8 cellular contexts compared by ENCODE assay signal in the genomic region with DNA sequence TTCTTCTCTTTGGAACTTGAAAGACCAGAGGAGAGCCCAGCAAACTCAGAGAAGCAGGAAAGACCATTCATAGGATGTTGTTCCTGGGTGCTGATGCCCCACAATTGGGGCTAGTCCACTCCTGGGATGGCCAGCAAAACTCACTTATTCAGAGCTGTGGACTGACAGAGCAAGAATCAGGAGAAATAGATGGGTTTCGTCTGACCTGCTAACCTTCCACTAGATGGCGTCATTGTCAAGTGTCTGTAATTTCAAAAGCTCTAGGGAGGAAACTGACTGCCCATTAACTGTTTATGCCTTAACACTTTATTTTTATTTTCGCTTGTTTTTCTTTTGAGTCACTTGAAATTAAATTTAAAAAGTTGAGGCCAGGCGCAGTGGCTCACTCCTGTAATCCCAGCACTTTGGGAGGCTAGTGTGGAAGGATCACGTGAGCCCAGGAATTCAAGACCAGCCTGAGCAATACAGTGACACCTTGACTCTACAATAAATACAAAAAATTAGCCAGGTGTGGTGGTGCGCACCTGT. TPM values are rescaled to one million over a fixed set of nuclear protein-coding genes. Genes with fewer than 3 reads are reported as not detected.
DNase-seq lines count a peak whose midpoint lies in the region; ATAC-seq and TF ChIP-seq lines count a peak whose summit lies in the region.

No MANE protein-coding gene starts in this region.

- peak; percentile 78 for ATAC-seq in natural killer cell treated with Interleukin-12 subunit alpha and Interleukin-12 subunit beta and Interleukin-15 and Interleukin-18, amount 100 ng/mL, for 72 hours
- ATAC-seq in GM18873 (IDR thresholded peaks at IDR 0.05; ENCODE audit: low FRiP score, unreplicated experiment) (no peak), GM18517 (IDR thresholded peaks at IDR 0.05; ENCODE audit: unreplicated experiment) (no peak)

- peaks cover 4 to 5% of the 10 kb centered on the region in 2 donors for H3K4me1 Mint-ChIP-seq in natural killer cell treated with Interleukin-12 subunit alpha and Interleukin-12 subunit beta and Interleukin-15 and Interleukin-18, amount 100 ng/mL, for 72 hours (ENCODE audit: low read depth in 2 of 2)

- no peak overlapping the region for H3K27ac Mint-ChIP-seq in natural killer cell treated with Interleukin-12 subunit alpha and Interleukin-12 subunit beta and Interleukin-15 and Interleukin-18, amount 100 ng/mL, for 72 hours

- H3K27ac ChIP-seq in HEK293 (ENCODE audit: extremely low read depth, low read depth, low read length) = no peak overlapping the region

- H3K4me1 ChIP-seq in HEK293 (ENCODE audit: control insufficient read depth, insufficient read depth, low read length) = no peaks in the 10 kb centered on the region

- no peaks in the 10 kb centered on the region for H3K9me3 Mint-ChIP-seq in natural killer cell treated with Interleukin-12 subunit alpha and Interleukin-12 subunit beta and Interleukin-15 and Interleukin-18, amount 100 ng/mL, for 72 hours

- H3K36me3 ChIP-seq in HEK293 (ENCODE audit: control insufficient read depth in 2 of 2, insufficient read depth in 1 of 2, low read length in 2 of 2) = no peaks in the 10 kb centered on the region

- no peaks in the 10 kb centered on the region for H3K36me3 Mint-ChIP-seq in natural killer cell treated with Interleukin-12 subunit alpha and Interleukin-12 subunit beta and Interleukin-15 and Interleukin-18, amount 100 ng/mL, for 72 hours

- H3K27me3 Mint-ChIP-seq in natural killer cell treated with Interleukin-12 subunit alpha and Interleukin-12 subunit beta and Interleukin-15 and Interleukin-18, amount 100 ng/mL, for 72 hours = no peaks in the 10 kb centered on the region

- CTCF ChIA-PET in HEK293 (lab: Yijun Ruan, JAX) = interaction anchor here (0.5 to 10.6 kb wide), 60 partner anchors 9 to 1285 kb away, joined by 3 to 196 read pairs (median 4); no protein-coding TSS in a partner anchor

- H3K4me3 Mint-ChIP-seq in natural killer cell treated with Interleukin-12 subunit alpha and Interleukin-12 subunit beta and Interleukin-15 and Interleukin-18, amount 100 ng/mL, for 72 hours = no peak overlapping the region

- H3K4me3 ChIP-seq in HEK293 (ENCODE audit: low read depth, low read length) = no peak overlapping the region

- DNase-seq in D341Med (ENCODE audit: low spot score) (peak; percentile 73), NCI-H2196 (lab: John Stamatoyannopoulos, UW; ENCODE audit: unreplicated experiment) (peak; percentile 73), UCSD-AML1 (lab: John Stamatoyannopoulos, UW; ENCODE audit: unreplicated experiment) (peak; percentile 36), fibroblast of gingiva (ENCODE audit: low read depth) (peak; percentile 71)
- DNase-seq in natural killer cell treated with Interleukin-12 subunit alpha and Interleukin-12 subunit beta and Interleukin-15 and Interleukin-18, amount 100 ng/mL, for 72 hours (ENCODE audit: low spot score) = peak; percentile 66

- H3K9me3 ChIP-seq in HEK293 (ENCODE audit: control insufficient read depth, insufficient read depth, low read depth, low read length) = no peaks in the 10 kb centered on the region

- TF ChIP-seq CTCF in HEK293 (tag by site-specific recombination; IDR thresholded peaks at IDR 0.05) = peak; percentile 45; the same call in 1 of the 2 replicates

- POLR2A ChIA-PET in HEK293 (lab: Yijun Ruan, JAX) = interaction anchor here (2.6 to 4.6 kb wide), 2 partner anchors 77 to 86 kb away, joined by 17 to 29 read pairs; a partner anchor contains a TSS

TF ChIP-seq in HEK293, 187 proteins besides CTCF, POLR2A, EP300 and RAD21:
- TF ChIP-seq ZBTB17 (tag by site-specific recombination; IDR thresholded peaks at IDR 0.05) (0 out of 2 replicates have a peak, but pooled peaks have one; percentile 19), ZNF155 (tag by site-specific recombination; IDR thresholded peaks at IDR 0.05) (no peak), ZNF530 (tag by site-specific recombination; IDR thresholded peaks at IDR 0.05; ENCODE audit: low read depth) (no peak), ZNF433 (tag by site-specific recombination; IDR thresholded peaks at IDR 0.05; ENCODE audit: low read depth) (no peak), ZNF660 (tag by site-specific recombination; IDR thresholded peaks at IDR 0.05) (peak; percentile 51; the same call in 1 of the 2 replicates), ZNF629 (tag by site-specific recombination; IDR thresholded peaks at IDR 0.05) (no peak), ZNF654 (tag by site-specific recombination; IDR thresholded peaks at IDR 0.05; ENCODE audit: low read depth) (peak; percentile 89), ZEB2 (tag by site-specific recombination; IDR thresholded peaks at IDR 0.05) (peak; percentile 59)

RNA-seq across cellular contexts. Expression of a gene that starts 28.7 kb away (rescaled TPM):
- total RNA-seq in natural killer cell treated with Interleukin-12 subunit alpha and Interleukin-12 subunit beta and Interleukin-15 and Interleukin-18, amount 100 ng/mL, for 72 hours = 1 to 10 TPM; 5.0 to 6.9 TPM

RNA-seq across cellular contexts. Expression of a gene that starts 29.5 kb away (rescaled TPM):
- 10 to 100 TPM in 1 of 2 donors, 1 to 10 TPM in 1; 8.1 to 17.1 TPM for total RNA-seq in natural killer cell treated with Interleukin-12 subunit alpha and Interleukin-12 subunit beta and Interleukin-15 and Interleukin-18, amount 100 ng/mL, for 72 hours

Comparison
In these comparisons a context has a peak if more than half of its experiments do, and no peak if none do; other contexts are left out.
1. ATAC-seq: peak in natural killer cell treated with Interleukin-12 subunit alpha and Interleukin-12 subunit beta and Interleukin-15 and Interleukin-18, amount 100 ng/mL, for 72 hours (2 of 2); none in GM18873 (single experiment) and GM18517 (single experiment).
2. Peak in every context shown above with its lines, with median percentiles within 50 percentile points of each other: DNase-seq.